In genomic region chr1:211654838-211655787, GRCh38 we compare ENCODE assay signal across 8 cellular contexts.
DNase-seq lines count a peak whose midpoint lies in the region; ATAC-seq and TF ChIP-seq lines count a peak whose summit lies in the region.

No MANE protein-coding gene starts in this region.

- no peak overlapping the region for H3K4me3 Mint-ChIP-seq in central memory CD8-positive, alpha-beta T cell

- H3K4me1 Mint-ChIP-seq in central memory CD8-positive, alpha-beta T cell = no peaks in the 10 kb centered on the region

- peak overlapping the region; percentile 2; the same call in 1 of the 2 replicates for H3K4me3 ChIP-seq in AG09309 (ENCODE audit: control insufficient read depth, low read depth, low read length)

- peak; percentile 95 for TF ChIP-seq CTCF in AG09309 (IDR thresholded peaks at IDR 0.05; ENCODE audit: control insufficient read depth, insufficient read depth, low read depth, low read length, missing control alignments)

- H3K27me3 Mint-ChIP-seq in central memory CD8-positive, alpha-beta T cell = no peaks in the 10 kb centered on the region

- no peak for DNase-seq in AG09309 (ENCODE audit: low read depth)
- peak; percentile 70 for DNase-seq in NCI-H446 treated with DMSO at 0.1 percent for 48 hours (lab: John Stamatoyannopoulos, UW)
- peak; percentile 69 for DNase-seq in activated CD4-positive, alpha-beta T cell treated with anti-CD3 and anti-CD28 coated beads for 1 hour
- peak; percentile 69 to 73 for DNase-seq in central memory CD8-positive, alpha-beta T cell (ENCODE audit: low spot score in 2 of 2)
- peak; percentile 92 for DNase-seq in left kidney (ENCODE audit: low read depth, low spot score)
- DNase-seq in stimulated activated CD4-positive, alpha-beta T cell treated with anti-CD3 and anti-CD28 coated beads, Interleukin-4, amount 100 ng/mL, for 24 hours = peak; percentile 85

- H3K36me3 Mint-ChIP-seq in central memory CD8-positive, alpha-beta T cell (ENCODE audit: insufficient read depth) = no peaks in the 10 kb centered on the region

- no peaks in the 10 kb centered on the region for H3K9me3 Mint-ChIP-seq in central memory CD8-positive, alpha-beta T cell

- no peak overlapping the region for H3K27ac Mint-ChIP-seq in central memory CD8-positive, alpha-beta T cell (ENCODE audit: low read depth)

- ATAC-seq in GM18909 (IDR thresholded peaks at IDR 0.05; ENCODE audit: poor library complexity, unreplicated experiment) (peak; percentile 89), HG03342 (IDR thresholded peaks at IDR 0.05; ENCODE audit: unreplicated experiment) (peak; percentile 88)
- peak; percentile 92 for ATAC-seq in central memory CD8-positive, alpha-beta T cell (replicated peaks; ENCODE audit: extremely low read depth, poor library complexity, severe bottlenecking)
